In genomic region chr2:10912076-10912731, GRCh38 we compare ENCODE assay signal across 11 cellular contexts. TPM values are rescaled to one million over a fixed set of nuclear protein-coding genes. Genes with fewer than 3 reads are reported as not detected.
DNase-seq lines count a peak whose midpoint lies in the region; TF ChIP-seq lines count a peak whose summit lies in the region.
"Had no signal": no experiment of that assay in that cellular context is flagged by ENCODE, and none has a peak within 500 bp of the region (broad histone marks: within the 10 kb centered on the region; RNA-seq: fewer than 3 reads in every experiment).

No MANE protein-coding gene starts in this region.

- peak overlapping the region; percentile 60 for H3K4me3 Mint-ChIP-seq in neural crest cell
- H3K4me3 Mint-ChIP-seq: T-helper 1 cell treated with Interleukin-12 subunit alpha and Interleukin-12 subunit beta and Interleukin-4 antibody, amounts not matched to agents 30 μg/mL and 1 μg/mL, for 36 hours had no signal

- H3K9ac ChIP-seq in NT2/D1 (ENCODE audit: insufficient read length, low read depth) (peak overlapping the region; percentile 77), fibroblast of lung (ENCODE audit: insufficient read depth, low read length) (peak overlapping the region; percentile 29)

- H3K36me3 ChIP-seq in NT2/D1 (ENCODE audit: insufficient read depth, insufficient read length, low read length) (no peaks in the 10 kb centered on the region), fibroblast of lung (ENCODE audit: control insufficient read depth, insufficient read depth, low read length) (no peaks in the 10 kb centered on the region)

- H3K27ac ChIP-seq in AG04450 (ENCODE audit: low read depth, low read length) (no peak overlapping the region), fibroblast of lung (ENCODE audit: insufficient read depth, low read length) (no peak overlapping the region)
- H3K27ac ChIP-seq: epithelial cell of prostate had no signal

- TF ChIP-seq CTCF in AG04450 (IDR thresholded peaks at IDR 0.05; ENCODE audit: low read depth, low read length), result no peak
- TF ChIP-seq CTCF in fibroblast of lung (conservative IDR thresholded peaks at IDR 0.05 in 1 of 2, IDR thresholded peaks at IDR 0.05 in 1 of 2; ENCODE audit: low read depth in 1 of 2, low read length in 2 of 2), result no peak
- no peak for TF ChIP-seq CTCF in neural crest cell (conservative IDR thresholded peaks at IDR 0.05)

- peak overlapping the region; percentile 31 for H2AFZ ChIP-seq in fibroblast of lung (ENCODE audit: low read length)

- H3K4me1 Mint-ChIP-seq in neural crest cell, result peaks cover 11% of the 10 kb centered on the region

- H3K4me2 ChIP-seq in fibroblast of lung (ENCODE audit: extremely low read depth, insufficient read depth, low read length), result peak overlapping the region; percentile 77

- peak overlapping the region; percentile 80 for H3K27ac Mint-ChIP-seq in neural crest cell (ENCODE audit: unreplicated experiment)
- H3K27ac Mint-ChIP-seq: T-helper 1 cell treated with Interleukin-12 subunit alpha and Interleukin-12 subunit beta and Interleukin-4 antibody, amounts not matched to agents 30 μg/mL and 1 μg/mL, for 36 hours had no signal

- H3K79me2 ChIP-seq in fibroblast of lung (ENCODE audit: control insufficient read depth, insufficient read depth, low read length), result no peaks in the 10 kb centered on the region

- H3K4me3 ChIP-seq in AG04450 (ENCODE audit: low read depth, low read length) (peak overlapping the region; percentile 53), NT2/D1 (ENCODE audit: insufficient read length, low read depth) (peak overlapping the region; percentile 37), fibroblast of lung (replicated peaks in 1 of 4; ENCODE audit: control extremely low read depth in 1 of 4, insufficient read depth in 1 of 4, low read depth in 3 of 4, low read length in 4 of 4) (peak overlapping the region in 3 of 4 experiments; percentile 33 to 54 (median 42))
- H3K4me3 ChIP-seq: mucosa of descending colon had no signal

- peaks cover 6% of the 10 kb centered on the region for H3K27me3 ChIP-seq in AG04450 (ENCODE audit: control insufficient read depth, insufficient read depth, low read length)
- H3K27me3 ChIP-seq in NT2/D1 (ENCODE audit: insufficient read depth, insufficient read length), result peaks cover 29% of the 10 kb centered on the region
- H3K27me3 ChIP-seq in fibroblast of lung (ENCODE audit: control insufficient read depth, insufficient read depth, low read length), result peaks cover 6% of the 10 kb centered on the region

- POLR2A ChIA-PET in AG04450 (lab: Yijun Ruan, JAX), result interaction anchor here (1.0 kb wide), 1 partner anchor 24 kb away, joined by 4 read pairs; no protein-coding TSS in a partner anchor

- DNase-seq in AG04450 (ENCODE audit: low read depth, low spot score) (no peak), NT2/D1 (ENCODE audit: low read depth, low spot score) (no peak), fibroblast of lung (ENCODE audit: low read depth in 2 of 2) (no peak), neural crest cell (ENCODE audit: low read depth, low spot score) (no peak), OCI-M2 (lab: John Stamatoyannopoulos, UW; ENCODE audit: unreplicated experiment) (no peak), SKM-1 (lab: John Stamatoyannopoulos, UW; ENCODE audit: unreplicated experiment) (no peak)
- no peak for DNase-seq in activated CD4-positive, alpha-beta T cell treated with anti-CD3 and anti-CD28 coated beads for 48 hours
- no peak for DNase-seq in stimulated activated CD4-positive, alpha-beta T cell treated with anti-CD3 and anti-CD28 coated beads, Interleukin-2, amount 100 ng/mL, for 48 hours

- CTCF ChIA-PET in AG04450 (lab: Charles Lee), result interaction anchor here (0.6 to 2.4 kb wide), 9 partner anchors 8 to 220 kb away, joined by 3 to 10 read pairs (median 6); a partner anchor contains a TSS

- no peaks in the 10 kb centered on the region for H3K36me3 Mint-ChIP-seq in neural crest cell (ENCODE audit: low read depth)

- peaks cover 56% of the 10 kb centered on the region for H3K27me3 Mint-ChIP-seq in neural crest cell (ENCODE audit: low read depth)

- H3K9me3 Mint-ChIP-seq in neural crest cell, result no peaks in the 10 kb centered on the region
- H3K9me3 Mint-ChIP-seq: T-helper 1 cell treated with Interleukin-12 subunit alpha and Interleukin-12 subunit beta and Interleukin-4 antibody, amounts not matched to agents 30 μg/mL and 1 μg/mL, for 36 hours had no signal

- H3K4me1 ChIP-seq in NT2/D1 (ENCODE audit: insufficient read depth, insufficient read length) (peaks cover 12% of the 10 kb centered on the region), fibroblast of lung (ENCODE audit: control insufficient read depth, extremely low read depth, insufficient read depth, low read length) (no peaks in the 10 kb centered on the region)

- H4K20me1 ChIP-seq in fibroblast of lung (ENCODE audit: control insufficient read depth, extremely low read depth, insufficient read depth, low read length), result no peaks in the 10 kb centered on the region

- peaks cover 14% of the 10 kb centered on the region; the same call in 1 of the 2 replicates for H3K9me3 ChIP-seq in AG04450 (ENCODE audit: control insufficient read depth, insufficient read depth, low read length)
- H3K9me3 ChIP-seq in NT2/D1 (ENCODE audit: insufficient read depth, low read length), result no peaks in the 10 kb centered on the region
- H3K9me3 ChIP-seq in fibroblast of lung (ENCODE audit: control insufficient read depth, insufficient read depth, low read depth, low read length), result no peaks in the 10 kb centered on the region
- H3K9me3 ChIP-seq: mucosa of descending colon had no signal

RNA-seq across cellular contexts. Expression of gene KCNF1, which starts 0.5 kb away (rescaled TPM):
- 1.0 and 1.1 TPM in 2 replicates for polyA plus RNA-seq in AG04450 (2011; rRNA removed)
- 1.7 TPM in 2 replicates for polyA minus RNA-seq in AG04450 (2011; rRNA and poly(A)+ RNA removed)
- total RNA-seq in fibroblast of lung, result 0.51 and 2.6 TPM in 2 replicates
- polyA plus RNA-seq in fibroblast of lung, result 0.22 and 1.7 TPM in 2 replicates
- polyA plus RNA-seq in fibroblast of lung (2012), result 0.29 and 3.1 TPM in 2 replicates
- 0.86 and 5.2 TPM in 2 replicates for polyA minus RNA-seq in fibroblast of lung (ENCODE audit: low replicate concordance)
- 0.93 and 1.1 TPM in 2 replicates for total RNA-seq in neural crest cell
